27 cellular contexts compared by ENCODE assay signal in genomic region chr7:19030280-19030679, GRCh38.
DNase-seq lines count a peak whose midpoint lies in the region; FAIRE-seq and TF ChIP-seq lines count a peak whose summit lies in the region.
"Had no signal": no experiment of that assay in that cellular context is flagged by ENCODE, and none has a peak within 500 bp of the region (broad histone marks: within the 10 kb centered on the region; RNA-seq: fewer than 3 reads in every experiment).

No MANE protein-coding gene starts in this region.

- no peak overlapping the region for H3K18ac ChIP-seq in mesenchymal stem cell (ENCODE audit: low read depth in 1 of 2, low read length in 2 of 2)

- no peak overlapping the region for H4K91ac ChIP-seq in mesenchymal stem cell (ENCODE audit: low read length)

- no peak overlapping the region for H2BK120ac ChIP-seq in mesenchymal stem cell (ENCODE audit: low read depth, low read length)

- peak overlapping the region; percentile 10 for H3K27ac Mint-ChIP-seq in astrocyte (ENCODE audit: unreplicated experiment)
- H3K27ac Mint-ChIP-seq: activated CD4-positive, alpha-beta T cell treated with anti-CD3 and anti-CD28 coated beads, Interleukin-2, amount 10 ng/mL, durations not matched to agents 7 days and 5 days; activated naive CD8-positive, alpha-beta T cell; IgD-negative memory B cell; neural progenitor cell; progenitor cell of endocrine pancreas; T-helper 2 cell treated with Interferon-gamma antibody and Interleukin-4, amounts not matched to agents 5 μg/mL and 100 μg/mL, for 36 hours; type B pancreatic cell had no signal

- H3K4me3 ChIP-seq in astrocyte (ENCODE audit: insufficient read depth, low read depth, low read length): no peak overlapping the region
- no peak overlapping the region for H3K4me3 ChIP-seq in mesenchymal stem cell (ENCODE audit: insufficient read depth in 1 of 2, low read depth in 1 of 2, low read length in 2 of 2)
- H3K4me3 ChIP-seq in suprapubic skin: no peak overlapping the region
- H3K4me3 ChIP-seq: BLaER1 treated with 17β-estradiol and CSF1 and Interleukin-3, amounts not matched to agents 10 nM and 100 nM; body of pancreas; neural progenitor cell; stomach had no signal

- TF ChIP-seq CTCF in astrocyte (IDR thresholded peaks at IDR 0.05; ENCODE audit: insufficient read depth, low read depth, low read length) (no peak), suprapubic skin (IDR thresholded peaks at IDR 0.05) (no peak)

- no peak overlapping the region for H3K23ac ChIP-seq in mesenchymal stem cell (ENCODE audit: low read length in 2 of 2)

- no peak for TF ChIP-seq POLR2A in suprapubic skin (IDR thresholded peaks at IDR 0.05)

- H3K4me1 ChIP-seq in astrocyte (ENCODE audit: insufficient read depth, low read length) (peaks cover 5% of the 10 kb centered on the region), mesenchymal stem cell (ENCODE audit: control insufficient read depth, insufficient read depth, low read depth, low read length) (no peaks in the 10 kb centered on the region), suprapubic skin (no peaks in the 10 kb centered on the region)
- H3K4me1 ChIP-seq: BLaER1 treated with 17β-estradiol and CSF1 and Interleukin-3, amounts not matched to agents 10 nM and 100 nM; body of pancreas; neural progenitor cell; stomach had no signal

- H4K8ac ChIP-seq in mesenchymal stem cell (ENCODE audit: low read length): no peak overlapping the region

- H2AFZ ChIP-seq in astrocyte (ENCODE audit: low read depth, low read length): no peak overlapping the region
- no peak overlapping the region for H2AFZ ChIP-seq in mesenchymal stem cell (ENCODE audit: low read depth, low read length)
- H2AFZ ChIP-seq: neural progenitor cell had no signal

- FAIRE-seq in astrocyte (lab: Jason Lieb, UNC): no peak

- H3K4me1 Mint-ChIP-seq in astrocyte (ENCODE audit: low read depth, unreplicated experiment): peaks cover 13% of the 10 kb centered on the region
- H3K4me1 Mint-ChIP-seq: activated CD4-positive, alpha-beta T cell treated with anti-CD3 and anti-CD28 coated beads, Interleukin-2, amount 10 ng/mL, durations not matched to agents 7 days and 5 days; IgD-negative memory B cell; neural progenitor cell had no signal

- H3K4me2 ChIP-seq in astrocyte (ENCODE audit: low read length) (no peak overlapping the region), mesenchymal stem cell (ENCODE audit: low read length, poor library complexity, severe bottlenecking) (no peak overlapping the region)
- H3K4me2 ChIP-seq: BLaER1 treated with 17β-estradiol and CSF1 and Interleukin-3, amounts not matched to agents 10 nM and 100 nM; neural progenitor cell had no signal

- no peaks in the 10 kb centered on the region for H3K79me1 ChIP-seq in mesenchymal stem cell (replicated peaks; ENCODE audit: low read length, poor library complexity, severe bottlenecking)

- no peak overlapping the region for H2BK12ac ChIP-seq in mesenchymal stem cell (ENCODE audit: low read length in 2 of 2)

- TF ChIP-seq EP300 in suprapubic skin (IDR thresholded peaks at IDR 0.05): no peak

- H3K27ac ChIP-seq in astrocyte (ENCODE audit: low read depth, low read length): no peak overlapping the region
- no peak overlapping the region for H3K27ac ChIP-seq in mesenchymal stem cell (ENCODE audit: low read length, poor library complexity, severe bottlenecking)
- no peak overlapping the region for H3K27ac ChIP-seq in suprapubic skin
- H3K27ac ChIP-seq: BLaER1 treated with 17β-estradiol and CSF1 and Interleukin-3, amounts not matched to agents 10 nM and 100 nM; body of pancreas; neural progenitor cell; stomach; VCaP had no signal

- WGBS in mesenchymal stem cell: 71% methylated on average over 1 of the region's 2 CpGs
- 57% methylated on average over 2 of the region's 2 CpGs for WGBS in suprapubic skin

- H4K20me1 ChIP-seq in astrocyte (ENCODE audit: insufficient read depth, low read length): no peaks in the 10 kb centered on the region
- H4K20me1 ChIP-seq: BLaER1 treated with 17β-estradiol and CSF1 and Interleukin-3, amounts not matched to agents 10 nM and 100 nM had no signal

- no peak overlapping the region for H3K14ac ChIP-seq in mesenchymal stem cell (ENCODE audit: low read length in 2 of 2)

- H3K9me3 Mint-ChIP-seq in astrocyte (ENCODE audit: unreplicated experiment): peaks cover 3% of the 10 kb centered on the region
- H3K9me3 Mint-ChIP-seq: type B pancreatic cell had no signal

- no peaks in the 10 kb centered on the region for H3K36me3 Mint-ChIP-seq in astrocyte (ENCODE audit: low read depth, unreplicated experiment)
- H3K36me3 Mint-ChIP-seq: activated naive CD8-positive, alpha-beta T cell; neural progenitor cell had no signal

- H3K27me3 ChIP-seq in astrocyte (ENCODE audit: insufficient read depth, low read length) (no peaks in the 10 kb centered on the region), mesenchymal stem cell (ENCODE audit: control insufficient read depth in 1 of 2, insufficient read depth in 1 of 2, low read length in 2 of 2) (no peaks in the 10 kb centered on the region), suprapubic skin (no peaks in the 10 kb centered on the region)
- H3K27me3 ChIP-seq: BLaER1 treated with 17β-estradiol and CSF1 and Interleukin-3, amounts not matched to agents 10 nM and 100 nM; body of pancreas; neural progenitor cell; stomach had no signal

- H3K4me3 Mint-ChIP-seq in astrocyte (ENCODE audit: unreplicated experiment): no peak overlapping the region
- H3K4me3 Mint-ChIP-seq: activated CD4-positive, alpha-beta T cell treated with anti-CD3 and anti-CD28 coated beads, Interleukin-2, amount 10 ng/mL, durations not matched to agents 7 days and 5 days; activated naive CD8-positive, alpha-beta T cell; IgD-negative memory B cell; neural progenitor cell; T-helper 2 cell treated with Interferon-gamma antibody and Interleukin-4, amounts not matched to agents 5 μg/mL and 100 μg/mL, for 36 hours; type B pancreatic cell had no signal

- no peaks in the 10 kb centered on the region for H3K9me3 ChIP-seq in astrocyte (ENCODE audit: insufficient read depth, low read depth, low read length)
- H3K9me3 ChIP-seq in mesenchymal stem cell (ENCODE audit: control insufficient read depth, low read length): no peaks in the 10 kb centered on the region
- H3K9me3 ChIP-seq in suprapubic skin: peaks cover 7% of the 10 kb centered on the region
- H3K9me3 ChIP-seq: body of pancreas had no signal

- no peaks in the 10 kb centered on the region for H3K27me3 Mint-ChIP-seq in astrocyte (ENCODE audit: low read depth, unreplicated experiment)
- H3K27me3 Mint-ChIP-seq: activated CD4-positive, alpha-beta T cell treated with anti-CD3 and anti-CD28 coated beads, Interleukin-2, amount 10 ng/mL, durations not matched to agents 7 days and 5 days; activated naive CD8-positive, alpha-beta T cell; IgD-negative memory B cell; progenitor cell of endocrine pancreas; type B pancreatic cell had no signal

- no peak overlapping the region for H2BK15ac ChIP-seq in mesenchymal stem cell (ENCODE audit: low read depth, poor library complexity, severe bottlenecking)

- peak; percentile 13 for DNase-seq in A172 (ENCODE audit: low spot score)
- DNase-seq in HCEC 1CT: peak; percentile 19
- DNase-seq in astrocyte (ENCODE audit: low read depth): peak; percentile 55
- no peak for DNase-seq in mesenchymal stem cell
- no peak for DNase-seq in epidermal melanocyte (ENCODE audit: insufficient read length, low spot score)
- no peak for DNase-seq in activated CD4-positive, alpha-beta T cell treated with anti-CD3 and anti-CD28 coated beads for 48 hours
- no peak for DNase-seq in ecto neural progenitor cell (ENCODE audit: low spot score)
- DNase-seq in suprapubic skin (ENCODE audit: low spot score in 2 of 2): no peak
- DNase-seq: 8988T; activated CD4-positive, alpha-beta T cell treated with anti-CD3 and anti-CD28 coated beads, Interleukin-2, amount 10 ng/mL, durations not matched to agents 7 days and 5 days; body of pancreas; COR-L47; DMS79; effector CD8-positive, alpha-beta T cell; erythroblast; NCI-H2029 treated with DMSO at 0.1 percent for 48 hours; NCI-H2227 treated with DMSO at 0.1 percent for 48 hours; NCI-H748 treated with DMSO at 0.1 percent for 48 hours; stomach had no signal

- no peak overlapping the region for H2AK5ac ChIP-seq in mesenchymal stem cell (ENCODE audit: low read length, severe bottlenecking)

- no peak overlapping the region for H2BK5ac ChIP-seq in mesenchymal stem cell (ENCODE audit: low read depth, low read length, poor library complexity, severe bottlenecking)

- H3K79me2 ChIP-seq in astrocyte (ENCODE audit: insufficient read depth, low read length): no peaks in the 10 kb centered on the region

- H3K9ac ChIP-seq in astrocyte (ENCODE audit: low read length): no peak overlapping the region
- H3K9ac ChIP-seq in mesenchymal stem cell (ENCODE audit: low read length): peak overlapping the region; percentile 36
- H3K9ac ChIP-seq: BLaER1 treated with 17β-estradiol and CSF1 and Interleukin-3, amounts not matched to agents 10 nM and 100 nM; neural progenitor cell had no signal

- no peak overlapping the region for H3K4ac ChIP-seq in mesenchymal stem cell (ENCODE audit: low read depth in 1 of 2, low read length in 2 of 2)

- H3K36me3 ChIP-seq in astrocyte (ENCODE audit: insufficient read depth, low read length) (no peaks in the 10 kb centered on the region), mesenchymal stem cell (ENCODE audit: control insufficient read depth in 1 of 2, insufficient read depth in 2 of 2, low read depth in 1 of 2, low read length in 2 of 2) (no peaks in the 10 kb centered on the region), suprapubic skin (no peaks in the 10 kb centered on the region)
- H3K36me3 ChIP-seq: BLaER1 treated with 17β-estradiol and CSF1 and Interleukin-3, amounts not matched to agents 10 nM and 100 nM; neural progenitor cell; stomach had no signal

Comparison
In these comparisons a context has a peak if more than half of its experiments do, and no peak if none do; other contexts are left out.
1. DNase-seq: peak in A172 (single experiment), HCEC 1CT (single experiment) and astrocyte (single experiment); none in mesenchymal stem cell (single experiment), epidermal melanocyte (single experiment), activated CD4-positive, alpha-beta T cell treated with anti-CD3 and anti-CD28 coated beads for 48 hours (single experiment), ecto neural progenitor cell (single experiment) and suprapubic skin (0 of 2).